ENCODE assay signal across 1 cellular context in genomic region chr1:17136936-17137335, GRCh38.
TF ChIP-seq lines count a peak whose summit lies in the region.

No MANE protein-coding gene starts in this region.

TF ChIP-seq in WTC11, 78 proteins besides CTCF, POLR2A, EP300 and RAD21 (continued from another document):
- no peak for TF ChIP-seq ZNF512 (CRISPR knock-in tag; IDR thresholded peaks at IDR 0.05; ENCODE audit: borderline replicate concordance)
- TF ChIP-seq FOXP1 (CRISPR knock-in tag; IDR thresholded peaks at IDR 0.05; ENCODE audit: borderline replicate concordance), result no peak
- no peak for TF ChIP-seq PRDM15 (CRISPR knock-in tag; IDR thresholded peaks at IDR 0.05)
